7 cellular contexts compared by ENCODE assay signal in genomic region chr9:94783121-94783664, GRCh38. TPM values are rescaled to one million over a fixed set of nuclear protein-coding genes. Genes with fewer than 3 reads are reported as not detected.
DNase-seq lines count a peak whose midpoint lies in the region; ATAC-seq and TF ChIP-seq lines count a peak whose summit lies in the region.

No MANE protein-coding gene starts in this region.

- CTCF ChIA-PET in GM10248 (lab: Yijun Ruan, JAX), result interaction anchor here (0.6 to 7.5 kb wide), 27 partner anchors 9 to 385 kb away, joined by 3 to 114 read pairs (median 4); no protein-coding TSS in a partner anchor

- H3K4me3 ChIP-seq in skeletal muscle tissue (ENCODE audit: low read length in 3 of 3), result peak overlapping the region in 2 of 3 donors; percentile 20 to 52

- POLR2A ChIA-PET in GM10248 (lab: Yijun Ruan, JAX), result no interaction called here

- H3K27me3 ChIP-seq in skeletal muscle tissue (ENCODE audit: control insufficient read depth in 3 of 3, insufficient read depth in 3 of 3, low read length in 3 of 3), result no peaks in the 10 kb centered on the region

- no peaks in the 10 kb centered on the region for H3K36me3 ChIP-seq in skeletal muscle tissue (ENCODE audit: control insufficient read depth in 3 of 3, insufficient read depth in 3 of 3, low read length in 3 of 3)

- DNase-seq in GM10248 (ENCODE audit: extremely low spot score) (peak; percentile 44), NCI-H1048 (lab: John Stamatoyannopoulos, UW) (peak; percentile 89), brain pericyte (ENCODE audit: low read depth, low spot score) (peak; percentile 43), iPS-NIHi11 (ENCODE audit: low spot score) (peak; percentile 67)

- peak; percentile 93 for ATAC-seq in SK-N-SH treated with all-trans-retinoic acid at 6 μM for 48 hours
- no peak for ATAC-seq in HG02870 (IDR thresholded peaks at IDR 0.05; ENCODE audit: unreplicated experiment)

- TF ChIP-seq CTCF in GM10248 (IDR thresholded peaks at IDR 0.05; ENCODE audit: control extremely low read depth, extremely low read depth, low read depth, missing control alignments), result peak; percentile 56

- H3K4me1 ChIP-seq in skeletal muscle tissue (ENCODE audit: control insufficient read depth in 3 of 3, insufficient read depth in 3 of 3, low read length in 3 of 3), result peaks cover 17 to 31% (median 23%) of the 10 kb centered on the region in 3 donors

- H3K9ac ChIP-seq in skeletal muscle tissue (ENCODE audit: low read depth in 1 of 3, low read length in 3 of 3), result peak overlapping the region in 2 of 3 donors; percentile 44 to 68

- peak overlapping the region; percentile 52 for H3K27ac ChIP-seq in skeletal muscle tissue (ENCODE audit: low read depth, low read length)

- H3K9me3 ChIP-seq in skeletal muscle tissue (ENCODE audit: control insufficient read depth in 3 of 3, low read length in 3 of 3), result no peaks in the 10 kb centered on the region

TF ChIP-seq in SK-N-SH treated with all-trans-retinoic acid at 6 μM for 48 hours, 23 proteins besides CTCF, POLR2A, EP300 and RAD21:
- TF ChIP-seq ISL1 (CRISPR knock-in tag; IDR thresholded peaks at IDR 0.05) (peak; percentile 55), BACH2 (CRISPR knock-in tag; IDR thresholded peaks at IDR 0.05; ENCODE audit: borderline replicate concordance) (no peak), ESRRG (CRISPR knock-in tag; IDR thresholded peaks at IDR 0.05) (no peak), PPARA (CRISPR knock-in tag; IDR thresholded peaks at IDR 0.05; ENCODE audit: borderline replicate concordance) (no peak), ZC3H10 (CRISPR knock-in tag; IDR thresholded peaks at IDR 0.05) (no peak), POU6F1 (CRISPR knock-in tag; IDR thresholded peaks at IDR 0.05; ENCODE audit: borderline replicate concordance, low read depth) (no peak), ZNF565 (CRISPR knock-in tag; conservative IDR thresholded peaks at IDR 0.05; ENCODE audit: low read depth) (0 out of 2 replicates have a peak, but pooled peaks have one; percentile 26), ZFP30 (CRISPR knock-in tag; IDR thresholded peaks at IDR 0.05) (no peak), ZNF70 (CRISPR knock-in tag; IDR thresholded peaks at IDR 0.05) (peak; percentile 34; the same call in 1 of the 2 replicates), ZFP3 (CRISPR knock-in tag; IDR thresholded peaks at IDR 0.05) (peak; percentile 81), RARB (CRISPR knock-in tag; IDR thresholded peaks at IDR 0.05) (no peak), SNAI2 (CRISPR knock-in tag; IDR thresholded peaks at IDR 0.05) (no peak), TOX (CRISPR knock-in tag; IDR thresholded peaks at IDR 0.05; ENCODE audit: borderline replicate concordance) (no peak), GLIS3 (CRISPR knock-in tag; IDR thresholded peaks at IDR 0.05) (no peak), OSR1 (CRISPR knock-in tag; IDR thresholded peaks at IDR 0.05) (no peak), ARNTL (CRISPR knock-in tag; IDR thresholded peaks at IDR 0.05; ENCODE audit: borderline replicate concordance, low read depth) (no peak), ZNF8 (CRISPR knock-in tag; IDR thresholded peaks at IDR 0.05) (no peak), CSDC2 (CRISPR knock-in tag; IDR thresholded peaks at IDR 0.05) (peak; percentile 85; the same call in 1 of the 2 replicates), TSHZ2 (CRISPR knock-in tag; IDR thresholded peaks at IDR 0.05) (peak; percentile 78; the same call in 1 of the 2 replicates), TCF4 (CRISPR knock-in tag; IDR thresholded peaks at IDR 0.05; ENCODE audit: borderline replicate concordance) (0 out of 2 replicates have a peak, but pooled peaks have one; percentile 22)
- TF ChIP-seq, protein P1, sequence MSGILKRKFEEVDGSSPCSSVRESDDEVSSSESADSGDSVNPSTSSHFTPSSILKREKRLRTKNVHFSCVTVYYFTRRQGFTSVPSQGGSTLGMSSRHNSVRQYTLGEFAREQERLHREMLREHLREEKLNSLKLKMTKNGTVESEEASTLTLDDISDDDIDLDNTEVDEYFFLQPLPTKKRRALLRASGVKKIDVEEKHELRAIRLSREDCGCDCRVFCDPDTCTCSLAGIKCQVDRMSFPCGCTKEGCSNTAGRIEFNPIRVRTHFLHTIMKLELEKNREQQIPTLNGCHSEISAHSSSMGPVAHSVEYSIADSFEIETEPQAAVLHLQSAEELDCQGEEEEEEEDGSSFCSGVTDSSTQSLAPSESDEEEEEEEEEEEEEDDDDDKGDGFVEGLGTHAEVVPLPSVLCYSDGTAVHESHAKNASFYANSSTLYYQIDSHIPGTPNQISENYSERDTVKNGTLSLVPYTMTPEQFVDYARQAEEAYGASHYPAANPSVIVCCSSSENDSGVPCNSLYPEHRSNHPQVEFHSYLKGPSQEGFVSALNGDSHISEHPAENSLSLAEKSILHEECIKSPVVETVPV (CRISPR knock-in tag; IDR thresholded peaks at IDR 0.05), result no peak
- TF ChIP-seq, protein P2, sequence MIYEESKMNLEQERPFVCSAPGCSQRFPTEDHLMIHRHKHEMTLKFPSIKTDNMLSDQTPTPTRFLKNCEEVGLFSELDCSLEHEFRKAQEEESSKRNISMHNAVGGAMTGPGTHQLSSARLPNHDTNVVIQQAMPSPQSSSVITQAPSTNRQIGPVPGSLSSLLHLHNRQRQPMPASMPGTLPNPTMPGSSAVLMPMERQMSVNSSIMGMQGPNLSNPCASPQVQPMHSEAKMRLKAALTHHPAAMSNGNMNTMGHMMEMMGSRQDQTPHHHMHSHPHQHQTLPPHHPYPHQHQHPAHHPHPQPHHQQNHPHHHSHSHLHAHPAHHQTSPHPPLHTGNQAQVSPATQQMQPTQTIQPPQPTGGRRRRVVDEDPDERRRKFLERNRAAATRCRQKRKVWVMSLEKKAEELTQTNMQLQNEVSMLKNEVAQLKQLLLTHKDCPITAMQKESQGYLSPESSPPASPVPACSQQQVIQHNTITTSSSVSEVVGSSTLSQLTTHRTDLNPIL (CRISPR knock-in tag; IDR thresholded peaks at IDR 0.05; ENCODE audit: low read depth), result 0 out of 2 replicates have a peak, but pooled peaks have one; percentile 34
- TF ChIP-seq, protein P3, sequence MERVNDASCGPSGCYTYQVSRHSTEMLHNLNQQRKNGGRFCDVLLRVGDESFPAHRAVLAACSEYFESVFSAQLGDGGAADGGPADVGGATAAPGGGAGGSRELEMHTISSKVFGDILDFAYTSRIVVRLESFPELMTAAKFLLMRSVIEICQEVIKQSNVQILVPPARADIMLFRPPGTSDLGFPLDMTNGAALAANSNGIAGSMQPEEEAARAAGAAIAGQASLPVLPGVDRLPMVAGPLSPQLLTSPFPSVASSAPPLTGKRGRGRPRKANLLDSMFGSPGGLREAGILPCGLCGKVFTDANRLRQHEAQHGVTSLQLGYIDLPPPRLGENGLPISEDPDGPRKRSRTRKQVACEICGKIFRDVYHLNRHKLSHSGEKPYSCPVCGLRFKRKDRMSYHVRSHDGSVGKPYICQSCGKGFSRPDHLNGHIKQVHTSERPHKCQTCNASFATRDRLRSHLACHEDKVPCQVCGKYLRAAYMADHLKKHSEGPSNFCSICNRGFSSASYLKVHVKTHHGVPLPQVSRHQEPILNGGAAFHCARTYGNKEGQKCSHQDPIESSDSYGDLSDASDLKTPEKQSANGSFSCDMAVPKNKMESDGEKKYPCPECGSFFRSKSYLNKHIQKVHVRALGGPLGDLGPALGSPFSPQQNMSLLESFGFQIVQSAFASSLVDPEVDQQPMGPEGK (CRISPR knock-in tag; IDR thresholded peaks at IDR 0.05; ENCODE audit: borderline replicate concordance), result no peak; the same call in 1 of the 2 replicates

RNA-seq across cellular contexts. Expression of gene AOPEP, which starts 56.7 kb away (rescaled TPM):
- total RNA-seq in skeletal muscle tissue, result 48.0 TPM
